Comparison of ENCODE assay signal across 8 cellular contexts in genomic region chr1:227734858-227735780, GRCh38. TPM values are rescaled to one million over a fixed set of nuclear protein-coding genes. Genes with fewer than 3 reads are reported as not detected.
DNase-seq lines count a peak whose midpoint lies in the region; ATAC-seq and TF ChIP-seq lines count a peak whose summit lies in the region.

Gene JMJD4 (minus strand): TSS chr1:227735302. CDS start chr1:227735273, 29 bp downstream.
Gene SNAP47 (plus strand): TSS chr1:227735435. CDS start chr1:227747737, 12,302 bp downstream.

- H3K4me3 ChIP-seq in GM12865 (ENCODE audit: low read depth, low read length) (peak within 1 kb of the TSS; percentile 95), parathyroid adenoma (ENCODE audit: low read depth, low read length) (peak within 1 kb of the TSS; percentile 76), tibial artery (peak within 1 kb of the TSS; percentile 80 to 83)

- H3K4me2 ChIP-seq in parathyroid adenoma (ENCODE audit: low read length), result peak within 1 kb of the TSS; percentile 84

- DNase-seq in GM12865 (ENCODE audit: low read depth) (peak; percentile 96), NCI-H1105 treated with DMSO at 0.1 percent for 48 hours (lab: John Stamatoyannopoulos, UW) (peak; percentile 73), SW 1271 (lab: John Stamatoyannopoulos, UW) (peak; percentile 68 to 71), Right ventricle myocardium superior (peak; percentile 96), tibial artery (peak; percentile 89 to 94)
- peak; percentile 83 for DNase-seq in activated naive CD8-positive, alpha-beta T cell treated with anti-CD3 and anti-CD28 coated beads, Interleukin-2, amount 50 U/mL, for 16 hours (ENCODE audit: low read depth, low spot score)

- H3K36me3 ChIP-seq in parathyroid adenoma (ENCODE audit: control insufficient read depth, insufficient read depth, low read length), result no peaks in the 10 kb centered on the region
- peaks cover 0 to 35% (median 16%) of the 10 kb centered on the region in 3 donors for H3K36me3 ChIP-seq in tibial artery

- ATAC-seq in HG02678 (IDR thresholded peaks at IDR 0.05; ENCODE audit: unreplicated experiment) (peak; percentile 95), Right ventricle myocardium superior (ENCODE audit: poor library complexity) (peak; percentile 95)

- intact Hi-C loops in Right ventricle myocardium superior (cut with DNase I), result no loop called here
- intact Hi-C loops in tibial artery (cut with DNase I; ENCODE audit: low total_unique reads), result loop anchor here (5.0 to 10.0 kb wide), 4 partner anchors 178 to 670 kb away; partner anchors contain the start of genes ARF1, IBA57 and TRIM11

- H3K27me3 ChIP-seq in parathyroid adenoma (ENCODE audit: control insufficient read depth, insufficient read depth, low read length), result no peaks in the 10 kb centered on the region
- no peaks in the 10 kb centered on the region for H3K27me3 ChIP-seq in tibial artery

- peak within 1 kb of the TSS; percentile 72 for H3K27ac ChIP-seq in parathyroid adenoma
- H3K27ac ChIP-seq in tibial artery, result peak within 1 kb of the TSS; percentile 87 to 88

- H3K9me3 ChIP-seq in parathyroid adenoma (ENCODE audit: control insufficient read depth, low read length), result no peaks in the 10 kb centered on the region
- H3K9me3 ChIP-seq in tibial artery, result no peaks in the 10 kb centered on the region

- peaks cover 19% of the 10 kb centered on the region for H3K79me2 ChIP-seq in parathyroid adenoma

- TF ChIP-seq CTCF in GM12865 (IDR thresholded peaks at IDR 0.05; ENCODE audit: insufficient read depth, low read depth, low read length, missing control alignments) (no peak), parathyroid adenoma (IDR thresholded peaks at IDR 0.05) (no peak), tibial artery (IDR thresholded peaks at IDR 0.05) (no peak)

- peak within 1 kb of the TSS; percentile 67 for H3K9ac ChIP-seq in parathyroid adenoma

- H3K4me1 ChIP-seq in parathyroid adenoma (peaks cover 6% of the 10 kb centered on the region), tibial artery (peaks cover 0 to 42% (median 33%) of the 10 kb centered on the region in 4 donors)

- H2AFZ ChIP-seq in parathyroid adenoma, result peak within 1 kb of the TSS; percentile 94

RNA-seq across cellular contexts. Expression of gene JMJD4, which starts in this region (rescaled TPM):
- total RNA-seq in Right ventricle myocardium superior, result 6.6 TPM

RNA-seq across cellular contexts. Expression of gene SNAP47, which starts in this region (rescaled TPM):
- 23.6 TPM for total RNA-seq in Right ventricle myocardium superior

Comparison
In these comparisons a context has a peak if more than half of its experiments do, and no peak if none do; other contexts are left out.
1. Peak in every context shown above with its lines: DNase-seq, ATAC-seq, H3K4me3 ChIP-seq and H3K27ac ChIP-seq.